19 cellular contexts compared by ENCODE assay signal in genomic region chr17:60548990-60549389, GRCh38. TPM values are rescaled to one million over a fixed set of nuclear protein-coding genes. Genes with fewer than 3 reads are reported as not detected.
DNase-seq lines count a peak whose midpoint lies in the region; ATAC-seq, FAIRE-seq and TF ChIP-seq lines count a peak whose summit lies in the region.
"Had no signal": no experiment of that assay in that cellular context is flagged by ENCODE, and none has a peak within 500 bp of the region (broad histone marks: within the 10 kb centered on the region; RNA-seq: fewer than 3 reads in every experiment).

No MANE protein-coding gene starts in this region.

- WGBS in GM12878 (ENCODE audit: insufficient coverage, insufficient replicate concordance, low lambda C conversion rate, missing lambda C conversion rate), result 66% methylated on average over 3 of the region's 3 CpGs

- TF ChIP-seq CTCF in GM12878 (IDR thresholded peaks at IDR 0.05 in 2 of 3, conservative IDR thresholded peaks at IDR 0.05 in 1 of 3; ENCODE audit: control insufficient read depth in 2 of 3, extremely low read depth in 1 of 3, insufficient read depth in 1 of 3, low read depth in 3 of 3, low read length in 3 of 3) (no peak), fibroblast of pulmonary artery (IDR thresholded peaks at IDR 0.05; ENCODE audit: low read length, missing control alignments) (no peak), type B pancreatic cell (conservative IDR thresholded peaks at IDR 0.05) (no peak)
- TF ChIP-seq CTCF in CD8-positive, alpha-beta T cell (IDR thresholded peaks at IDR 0.05), result no peak

- no TSS peak for BruUV-seq in GM12878 (replicated peaks; lab: Mats Ljungman, UMichigan)

- H3K36me3 Mint-ChIP-seq in activated T-cell treated with anti-CD3 and anti-CD28 coated beads, Interleukin-2, amount 50 U/mL, for 72 hours (ENCODE audit: insufficient read depth in 2 of 2), result no peaks in the 10 kb centered on the region
- H3K36me3 Mint-ChIP-seq in CD8-positive, alpha-beta T cell, result no peaks in the 10 kb centered on the region
- H3K36me3 Mint-ChIP-seq in type B pancreatic cell, result peaks cover 4% of the 10 kb centered on the region
- H3K36me3 Mint-ChIP-seq: CD4-positive, CD25-positive, alpha-beta regulatory T cell had no signal

- POLR2A ChIA-PET in GM12878 (lab: Charles Lee), result no interaction called here
- POLR2A ChIA-PET in CD8-positive, alpha-beta T cell (lab: Charles Lee), result no interaction called here

- H4K20me1 ChIP-seq in GM12878 (ENCODE audit: control insufficient read depth, insufficient read depth), result no peaks in the 10 kb centered on the region

- H3K79me2 ChIP-seq in GM12878 (ENCODE audit: control insufficient read depth, insufficient read depth, low read length), result no peaks in the 10 kb centered on the region

- H3K4me1 Mint-ChIP-seq in activated T-cell treated with anti-CD3 and anti-CD28 coated beads, Interleukin-2, amount 50 U/mL, for 72 hours (ENCODE audit: low read depth), result no peaks in the 10 kb centered on the region
- H3K4me1 Mint-ChIP-seq in CD8-positive, alpha-beta T cell (ENCODE audit: low read depth), result no peaks in the 10 kb centered on the region
- no peaks in the 10 kb centered on the region for H3K4me1 Mint-ChIP-seq in type B pancreatic cell (ENCODE audit: unreplicated experiment)
- H3K4me1 Mint-ChIP-seq: IgD-negative memory B cell had no signal

- no peaks in the 10 kb centered on the region for H3K27me3 ChIP-seq in GM12878 (replicated peaks in 1 of 2; ENCODE audit: control insufficient read depth in 2 of 2, insufficient read depth in 2 of 2, low read length in 1 of 2)
- H3K27me3 ChIP-seq in CD8-positive, alpha-beta T cell (ENCODE audit: insufficient read depth, low read length), result no peaks in the 10 kb centered on the region
- H3K27me3 ChIP-seq: BE2C had no signal

- no peak overlapping the region for H3K4me3 Mint-ChIP-seq in activated T-cell treated with anti-CD3 and anti-CD28 coated beads, Interleukin-2, amount 50 U/mL, for 72 hours
- no peak overlapping the region for H3K4me3 Mint-ChIP-seq in CD8-positive, alpha-beta T cell
- no peak overlapping the region for H3K4me3 Mint-ChIP-seq in type B pancreatic cell
- H3K4me3 Mint-ChIP-seq: CD4-positive, CD25-positive, alpha-beta regulatory T cell; GM23338; IgD-negative memory B cell had no signal

- SMC1A ChIA-PET in GM12878 (lab: Charles Lee; ENCODE audit: uncharacterized antibody, unreplicated experiment), result no interaction called here

- no peak for ATAC-seq in GM12878
- ATAC-seq in activated T-cell treated with anti-CD3 and anti-CD28 coated beads, Interleukin-2, amount 50 U/mL, for 72 hours (replicated peaks in 1 of 2), result no peak
- ATAC-seq in CD8-positive, alpha-beta T cell, result no peak
- ATAC-seq: GM23338, HCT116, HepG2 had no signal

- FAIRE-seq in GM12878 (lab: Jason Lieb, UNC), result no peak
- FAIRE-seq: D721Med, HepG2 had no signal

- no peak for TF ChIP-seq RAD21 in GM12878 (IDR thresholded peaks at IDR 0.05; ENCODE audit: insufficient read depth, low read depth, low read length)

- H3K4me2 ChIP-seq in GM12878 (ENCODE audit: control insufficient read depth, insufficient read depth), result no peak overlapping the region
- H3K4me2 ChIP-seq: GM23338 had no signal

- no peaks in the 10 kb centered on the region for H3K4me1 ChIP-seq in GM12878 (ENCODE audit: control insufficient read depth, insufficient read depth, low read length)
- H3K4me1 ChIP-seq in CD8-positive, alpha-beta T cell (ENCODE audit: insufficient read depth, low read length), result no peaks in the 10 kb centered on the region
- H3K4me1 ChIP-seq: BE2C, Caco-2 had no signal

- intact Hi-C loops in GM12878 (cut with micrococcal nuclease; ENCODE audit: unreplicated experiment), result no loop called here
- intact Hi-C loops in CD8-positive, alpha-beta T cell (cut with DNase I, micrococcal nuclease), result no loop called here

- in situ Hi-C loops in GM12878 (cut with MboI), result no loop called here

- H3K27ac Mint-ChIP-seq in activated T-cell treated with anti-CD3 and anti-CD28 coated beads, Interleukin-2, amount 50 U/mL, for 72 hours, result no peak overlapping the region
- H3K27ac Mint-ChIP-seq in CD8-positive, alpha-beta T cell, result no peak overlapping the region
- no peak overlapping the region for H3K27ac Mint-ChIP-seq in type B pancreatic cell
- H3K27ac Mint-ChIP-seq: GM23338, IgD-negative memory B cell had no signal

- DNase-seq in GM03348 (ENCODE audit: low spot score), result peak; percentile 39
- no peak for DNase-seq in GM12878 (ENCODE audit: low read depth, low spot score)
- DNase-seq in fibroblast of pulmonary artery (ENCODE audit: low read depth), result peak; percentile 57
- DNase-seq in activated T-cell treated with anti-CD3 and anti-CD28 coated beads, Interleukin-2, amount 50 U/mL, for 72 hours, result no peak
- no peak for DNase-seq in CD8-positive, alpha-beta T cell
- DNase-seq in HPDE6-E6E7 (ENCODE audit: extremely low spot score), result no peak
- DNase-seq in type B pancreatic cell (ENCODE audit: extremely low spot score, unreplicated experiment), result no peak
- DNase-seq: BE2C; C1 segment of cervical spinal cord; Caco-2; CD4-positive, CD25-positive, alpha-beta regulatory T cell; GDM1; H7; KBM-7 had no signal

- H3K9me3 Mint-ChIP-seq in activated T-cell treated with anti-CD3 and anti-CD28 coated beads, Interleukin-2, amount 50 U/mL, for 72 hours, result no peaks in the 10 kb centered on the region
- no peaks in the 10 kb centered on the region for H3K9me3 Mint-ChIP-seq in CD8-positive, alpha-beta T cell
- no peaks in the 10 kb centered on the region for H3K9me3 Mint-ChIP-seq in type B pancreatic cell

- no peak for TF ChIP-seq POLR2A in GM12878 (IDR thresholded peaks at IDR 0.05; ENCODE audit: low read depth, low read length)

- TF ChIP-seq EP300 in GM12878 (IDR thresholded peaks at IDR 0.05; ENCODE audit: borderline replicate concordance in 1 of 2, control insufficient read depth in 1 of 2, low read depth in 2 of 2, low read length in 2 of 2), result no peak

- CTCF ChIA-PET in GM12878 (lab: Yijun Ruan, JAX), result interaction anchor here (2.4 kb wide), 1 partner anchor 21 kb away, joined by 8 read pairs; no protein-coding TSS in a partner anchor
- CTCF ChIA-PET in CD8-positive, alpha-beta T cell (lab: Charles Lee), result no interaction called here

- RAD21 ChIA-PET in GM12878 (lab: Charles Lee; ENCODE audit: unreplicated experiment), result no interaction called here

- H3K4me3 ChIP-seq in GM12878 (no peak overlapping the region), fibroblast of pulmonary artery (replicated peaks; ENCODE audit: low read depth, low read length) (no peak overlapping the region)
- H3K4me3 ChIP-seq in CD8-positive, alpha-beta T cell (ENCODE audit: low read depth, low read length), result no peak overlapping the region
- H3K4me3 ChIP-seq: GM23338 had no signal

- no peak overlapping the region for H3K9ac ChIP-seq in GM12878 (ENCODE audit: control insufficient read depth, insufficient read depth, low read length)

- H3K9me3 ChIP-seq in GM12878 (replicated peaks; ENCODE audit: control insufficient read depth, insufficient read depth, low read length), result no peaks in the 10 kb centered on the region; the same call in 2 of the 3 replicates
- H3K9me3 ChIP-seq in CD8-positive, alpha-beta T cell (ENCODE audit: low read length), result no peaks in the 10 kb centered on the region
- H3K9me3 ChIP-seq: BE2C had no signal

- H2AFZ ChIP-seq in GM12878 (ENCODE audit: control insufficient read depth, low read depth, low read length), result no peak overlapping the region
- H2AFZ ChIP-seq: GM23338 had no signal

- no peak overlapping the region for H3K27ac ChIP-seq in GM12878 (ENCODE audit: control insufficient read depth, insufficient read depth)
- no peak overlapping the region for H3K27ac ChIP-seq in CD8-positive, alpha-beta T cell (ENCODE audit: low read depth, low read length)

- H3K36me3 ChIP-seq in GM12878 (ENCODE audit: control insufficient read depth in 2 of 2, insufficient read depth in 2 of 2, low read length in 1 of 2), result no peaks in the 10 kb centered on the region
- H3K36me3 ChIP-seq in CD8-positive, alpha-beta T cell (ENCODE audit: insufficient read depth, low read length), result no peaks in the 10 kb centered on the region
- H3K36me3 ChIP-seq: BE2C had no signal

- no peaks in the 10 kb centered on the region for H3K27me3 Mint-ChIP-seq in activated T-cell treated with anti-CD3 and anti-CD28 coated beads, Interleukin-2, amount 50 U/mL, for 72 hours (ENCODE audit: low read depth)
- H3K27me3 Mint-ChIP-seq in CD8-positive, alpha-beta T cell (ENCODE audit: low read depth), result no peaks in the 10 kb centered on the region
- no peaks in the 10 kb centered on the region for H3K27me3 Mint-ChIP-seq in type B pancreatic cell
- H3K27me3 Mint-ChIP-seq: CD4-positive, CD25-positive, alpha-beta regulatory T cell; IgD-negative memory B cell had no signal

RNA-seq across cellular contexts. Expression of gene APPBP2, which starts 22.9 kb away (rescaled TPM):
- total RNA-seq in GM12878 (2013; cell fraction: nucleolus; rRNA removed), result 30.8 and 50.6 TPM in 2 replicates
- total RNA-seq in GM12878 (2014; rRNA removed), result 12.1 and 16.2 TPM in 2 replicates
- 14.1 and 14.5 TPM in 2 replicates for total RNA-seq in GM12878 (2014; rRNA removed; fragmentation: Illumina TruSeq; extraction: Trizol)
- total RNA-seq in GM12878 (2021), result 22.5 and 25.3 TPM in 2 replicates
- 4.2 TPM for polyA plus RNA-seq in GM12878 (2011; ENCODE audit: low read depth)
- 21.2 and 30.9 TPM in 2 replicates for polyA plus RNA-seq in GM12878 (2011; rRNA removed)
- polyA plus RNA-seq in GM12878 (2011; cell fraction: cytosol; rRNA removed), result 4.6 and 6.2 TPM in 2 replicates
- polyA plus RNA-seq in GM12878 (2011; cell fraction: nucleus; rRNA removed), result 7.1 and 8.0 TPM in 2 replicates
- 6.8 and 11.3 TPM in 2 replicates for polyA plus RNA-seq in GM12878 (2012)
- polyA plus RNA-seq in GM12878 (2014; fragmentation: Illumina TruSeq; extraction: Trizol), result 11.4 and 14.1 TPM in 2 replicates
- polyA plus RNA-seq in GM12878 (2014; fragmentation: Nextera tagmentation; extraction: Ambion mirVana), result 1 to 10 TPM; 4.3 to 5.7 TPM
- 7.3 and 8.4 TPM in 2 replicates for polyA plus RNA-seq in GM12878 (2014; rRNA removed)
- 10 to 100 TPM; 30.3 to 30.8 TPM for polyA plus RNA-seq in GM12878 (2016; fragmentation: Nextera tagmentation; extraction: Ambion mirVana)
- 17.1 and 30.9 TPM in 2 replicates for polyA minus RNA-seq in GM12878 (2011; rRNA and poly(A)+ RNA removed)
- 9.7 and 12.0 TPM in 2 replicates for polyA minus RNA-seq in GM12878 (2011; cell fraction: cytosol; rRNA and poly(A)+ RNA removed)
- polyA minus RNA-seq in GM12878 (2011; cell fraction: nucleus; rRNA and poly(A)+ RNA removed), result 6.3 and 11.2 TPM in 2 replicates
- 10 to 100 TPM; 29.4 to 29.6 TPM for total RNA-seq in activated T-cell treated with anti-CD3 and anti-CD28 coated beads, Interleukin-2, amount 50 U/mL, for 72 hours
- 10 to 100 TPM; 19.9 to 20.1 TPM for total RNA-seq in CD8-positive, alpha-beta T cell
- total RNA-seq in type B pancreatic cell (ENCODE audit: low replicate concordance), result 44.8 and 66.4 TPM in 2 replicates

RNA-seq across cellular contexts. Expression of gene PPM1D, which starts 51.0 kb away (rescaled TPM):
- total RNA-seq in GM12878 (2013; cell fraction: nucleolus; rRNA removed), result 13.2 and 14.1 TPM in 2 replicates
- 7.2 and 9.0 TPM in 2 replicates for total RNA-seq in GM12878 (2014; rRNA removed)
- 12.3 and 12.8 TPM in 2 replicates for total RNA-seq in GM12878 (2014; rRNA removed; fragmentation: Illumina TruSeq; extraction: Trizol)
- total RNA-seq in GM12878 (2021), result 15.9 and 16.9 TPM in 2 replicates
- 4.2 TPM for polyA plus RNA-seq in GM12878 (2011; ENCODE audit: low read depth)
- polyA plus RNA-seq in GM12878 (2011; rRNA removed), result 9.2 and 9.3 TPM in 2 replicates
- polyA plus RNA-seq in GM12878 (2011; cell fraction: cytosol; rRNA removed), result 6.8 and 6.9 TPM in 2 replicates
- 5.9 and 7.8 TPM in 2 replicates for polyA plus RNA-seq in GM12878 (2011; cell fraction: nucleus; rRNA removed)
- polyA plus RNA-seq in GM12878 (2012), result 6.1 TPM in 2 replicates
- polyA plus RNA-seq in GM12878 (2014; fragmentation: Illumina TruSeq; extraction: Trizol), result 12.3 and 18.1 TPM in 2 replicates
- 1 to 10 TPM; 1.9 to 3.5 TPM for polyA plus RNA-seq in GM12878 (2014; fragmentation: Nextera tagmentation; extraction: Ambion mirVana)
- 7.9 and 10.6 TPM in 2 replicates for polyA plus RNA-seq in GM12878 (2014; rRNA removed)
- polyA plus RNA-seq in GM12878 (2016; fragmentation: Nextera tagmentation; extraction: Ambion mirVana), result 10 to 100 TPM; 17.5 to 20.8 TPM
- 11.6 and 13.4 TPM in 2 replicates for polyA minus RNA-seq in GM12878 (2011; rRNA and poly(A)+ RNA removed)
- 3.4 and 6.0 TPM in 2 replicates for polyA minus RNA-seq in GM12878 (2011; cell fraction: cytosol; rRNA and poly(A)+ RNA removed)
- 7.0 and 13.2 TPM in 2 replicates for polyA minus RNA-seq in GM12878 (2011; cell fraction: nucleus; rRNA and poly(A)+ RNA removed)
- 10 to 100 TPM; 13.1 to 20.0 TPM for total RNA-seq in activated T-cell treated with anti-CD3 and anti-CD28 coated beads, Interleukin-2, amount 50 U/mL, for 72 hours
- 10 to 100 TPM; 21.0 to 21.1 TPM for total RNA-seq in CD8-positive, alpha-beta T cell
- total RNA-seq in type B pancreatic cell (ENCODE audit: low replicate concordance), result 24.1 and 25.4 TPM in 2 replicates

Comparison
In these comparisons a context has a peak if more than half of its experiments do, and no peak if none do; other contexts are left out.
1. DNase-seq: peak in GM03348 (single experiment) and fibroblast of pulmonary artery (single experiment); none in GM12878 (single experiment), activated T-cell treated with anti-CD3 and anti-CD28 coated beads, Interleukin-2, amount 50 U/mL, for 72 hours (0 of 2), CD8-positive, alpha-beta T cell (0 of 7), HPDE6-E6E7 (single experiment) and type B pancreatic cell (single experiment).